32 cellular contexts compared by ENCODE assay signal in the genomic region with DNA sequence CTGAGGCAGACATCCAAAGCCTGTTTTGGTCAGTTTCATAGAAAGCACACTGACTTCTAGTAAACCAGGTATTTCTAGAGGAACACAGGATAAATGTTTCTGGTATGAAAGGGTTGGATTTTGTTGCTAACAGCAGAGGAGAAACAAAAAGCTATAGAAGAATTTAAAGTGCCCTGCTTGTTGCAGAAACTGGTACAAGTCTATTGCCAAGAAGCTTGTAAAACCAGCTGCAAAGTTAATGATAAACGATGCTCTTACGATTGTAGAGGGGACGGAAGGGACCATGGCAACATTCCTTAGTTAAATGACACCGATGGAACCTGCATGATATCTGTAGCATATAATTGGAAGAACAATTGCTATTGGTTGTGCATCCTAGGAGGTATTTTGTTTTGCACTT. TPM values are rescaled to one million over a fixed set of nuclear protein-coding genes. Genes with fewer than 3 reads are reported as not detected.
"Had no signal": no experiment of that assay in that cellular context is flagged by ENCODE, and none has a peak within 500 bp of the region (broad histone marks: within the 10 kb centered on the region; RNA-seq: fewer than 3 reads in every experiment).

No MANE protein-coding gene starts in this region.

- H3K36me3 Mint-ChIP-seq: immature natural killer cell; naive thymus-derived CD8-positive, alpha-beta T cell; neural progenitor cell; stimulated activated memory B cell treated with anti-CD40 and anti-IgM and Interleukin-4, amounts not matched to agents 10 μg/mL and 1 μg/mL and 100 μg/mL, for 72 hours had no signal

- H3K4me2 ChIP-seq: neural progenitor cell had no signal

- H3K36me3 ChIP-seq: lower lobe of right lung, neural progenitor cell, neutrophil, spleen, stomach, thyroid gland, transverse colon, upper lobe of left lung, vagina had no signal

- DNase-seq: head of caudate nucleus; hypothalamus; immature natural killer cell; kidney; lower lobe of right lung; mammary epithelial cell; mesenchymal stem cell; naive thymus-derived CD8-positive, alpha-beta T cell; occipital lobe; retina; right cardiac atrium; small intestine; spleen; stimulated activated CD4-positive, alpha-beta T cell treated with anti-CD3 and anti-CD28 coated beads, Interleukin-4, amount 100 ng/mL, for 24 hours; stimulated activated naive CD4-positive, alpha-beta T cell treated with Interleukin-2 at 50 U/mL for 16 hours; stomach; testis; thyroid gland; transverse colon; upper lobe of left lung had no signal

- H3K27me3 Mint-ChIP-seq: stimulated activated memory B cell treated with anti-CD40 and anti-IgM and Interleukin-4, amounts not matched to agents 10 μg/mL and 1 μg/mL and 100 μg/mL, for 72 hours had no signal

- H3K4me3 Mint-ChIP-seq: immature natural killer cell; naive thymus-derived CD8-positive, alpha-beta T cell; nephron; neural progenitor cell; stimulated activated memory B cell treated with anti-CD40 and anti-IgM and Interleukin-4, amounts not matched to agents 10 μg/mL and 1 μg/mL and 100 μg/mL, for 72 hours had no signal

- H3K9me3 ChIP-seq: lower lobe of right lung, neutrophil, testis, thyroid gland, transverse colon, upper lobe of left lung, vagina had no signal

- H3K27ac ChIP-seq: lower lobe of right lung, neural progenitor cell, neutrophil, parathyroid adenoma, spleen, stomach, testis, transverse colon, upper lobe of left lung, vagina had no signal

- H3K27ac Mint-ChIP-seq: immature natural killer cell; naive thymus-derived CD8-positive, alpha-beta T cell; neural progenitor cell; stimulated activated memory B cell treated with anti-CD40 and anti-IgM and Interleukin-4, amounts not matched to agents 10 μg/mL and 1 μg/mL and 100 μg/mL, for 72 hours had no signal

- ATAC-seq: left lobe of liver; lower lobe of right lung; naive thymus-derived CD8-positive, alpha-beta T cell; right cardiac atrium; sciatic nerve; stimulated activated memory B cell treated with anti-CD40 and anti-IgM and Interleukin-4, amounts not matched to agents 10 μg/mL and 1 μg/mL and 100 μg/mL, for 72 hours had no signal

- H3K4me1 Mint-ChIP-seq: immature natural killer cell; nephron; stimulated activated memory B cell treated with anti-CD40 and anti-IgM and Interleukin-4, amounts not matched to agents 10 μg/mL and 1 μg/mL and 100 μg/mL, for 72 hours had no signal

- H3K9me3 Mint-ChIP-seq: neural progenitor cell had no signal

- FAIRE-seq: islet of Langerhans, kidney, small intestine had no signal

- H3K4me3 ChIP-seq: lower lobe of right lung, neural progenitor cell, spleen, stomach, testis, thyroid gland, transverse colon, upper lobe of left lung, vagina had no signal

- H3K4me1 ChIP-seq: lower lobe of right lung, neural progenitor cell, parathyroid adenoma, spleen, stomach, testis, transverse colon, upper lobe of left lung, vagina had no signal

- H3K27me3 ChIP-seq: neural progenitor cell, neutrophil, stomach, testis, thyroid gland, transverse colon, upper lobe of left lung, vagina had no signal

RNA-seq across cellular contexts. Expression of a gene that starts 40.1 kb away (rescaled TPM):
- total RNA-seq: osteocyte, posterior vena cava, pulmonary artery endothelial cell, sciatic nerve, transverse colon had no signal
- polyA plus RNA-seq: immature natural killer cell, right cardiac atrium had no signal
